30 cellular contexts compared by ENCODE assay signal in the genomic region with DNA sequence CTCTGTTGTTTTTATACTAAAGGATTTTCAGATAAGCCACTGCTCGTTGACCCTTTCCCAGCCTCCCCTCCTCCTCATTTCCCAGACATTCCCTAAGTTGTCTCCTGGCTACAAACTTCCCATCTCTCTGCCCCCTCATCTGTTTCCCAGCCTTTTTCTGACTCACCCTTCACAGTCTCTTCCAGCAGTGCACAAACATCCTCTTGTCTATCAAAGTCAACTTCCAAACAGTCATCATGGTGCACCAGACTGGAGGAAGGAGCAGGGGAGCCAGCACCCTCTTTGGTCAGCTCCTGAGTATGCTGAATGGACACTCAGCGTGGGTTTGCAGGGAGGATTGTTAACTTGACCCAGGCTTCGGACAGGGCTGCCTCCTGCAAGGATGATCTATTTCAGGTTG. TPM values are rescaled to one million over a fixed set of nuclear protein-coding genes. Genes with fewer than 3 reads are reported as not detected.
DNase-seq lines count a peak whose midpoint lies in the region; ATAC-seq, FAIRE-seq and TF ChIP-seq lines count a peak whose summit lies in the region.
"Had no signal": no experiment of that assay in that cellular context is flagged by ENCODE, and none has a peak within 500 bp of the region (broad histone marks: within the 10 kb centered on the region; RNA-seq: fewer than 3 reads in every experiment).

No MANE protein-coding gene starts in this region.

- ATAC-seq in HepG2 (peak; percentile 44; the same call in 1 of the 3 replicates), right lobe of liver (no peak), HG03378 (IDR thresholded peaks at IDR 0.05; ENCODE audit: unreplicated experiment) (no peak), HG02798 (IDR thresholded peaks at IDR 0.05; ENCODE audit: poor library complexity, unreplicated experiment) (no peak)
- ATAC-seq: left lung, WTC11 had no signal

- no peak overlapping the region for H3K9ac ChIP-seq in HepG2 (ENCODE audit: insufficient read depth, low read depth, low read length)
- H3K9ac ChIP-seq in astrocyte (ENCODE audit: low read length): peak overlapping the region; percentile 34

- intact Hi-C loops in HepG2 (cut with micrococcal nuclease; ENCODE audit: unreplicated experiment) (no loop called here), right lobe of liver (cut with DNase I) (no loop called here), PC-9 (cut with micrococcal nuclease; ENCODE audit: unreplicated experiment) (no loop called here)

- H2AFZ ChIP-seq in HepG2 (ENCODE audit: low read length) (no peak overlapping the region), astrocyte (ENCODE audit: low read depth, low read length) (no peak overlapping the region), PC-9 (no peak overlapping the region)

- FAIRE-seq in HepG2 (lab: Jason Lieb, UNC) (no peak), astrocyte (lab: Jason Lieb, UNC) (no peak)
- FAIRE-seq: GM18507 had no signal

- DNase-seq in HepG2 (ENCODE audit: low spot score): no peak
- DNase-seq in right lobe of liver: no peak
- DNase-seq in astrocyte (ENCODE audit: low read depth): peak; percentile 76
- peak; percentile 64 for DNase-seq in kidney glomerular epithelial cell (lab: John Stamatoyannopoulos, UW)
- no peak for DNase-seq in activated naive CD4-positive, alpha-beta T cell treated with Interleukin-2 at 50 U/mL for 16 hours
- no peak for DNase-seq in PC-9
- DNase-seq: 8988T; activated CD4-positive, alpha-beta memory T cell treated with anti-CD3 and anti-CD28 coated beads, Interleukin-2, amount 10 ng/mL, durations not matched to agents 7 days and 5 days; activated gamma-delta T cell; activated T-cell treated with anti-CD3 and anti-CD28 coated beads for 4 hours; BE2C; central memory CD4-positive, alpha-beta T cell; dorsolateral prefrontal cortex; HFFc6; left lung; midbrain; NCI-H1436 treated with DMSO at 0.1 percent for 48 hours; NCI-H2171; NCI-H748 treated with DMSO at 0.1 percent for 48 hours; nephron progenitor cell; stimulated activated CD4-positive, alpha-beta T cell treated with anti-CD3 and anti-CD28 coated beads, Interleukin-4, amount 100 ng/mL, for 24 hours; trophoblast cell had no signal

- no peaks in the 10 kb centered on the region for H3K9me2 ChIP-seq in PC-9 (ENCODE audit: insufficient read depth)

- H3K27ac ChIP-seq in HepG2 (ENCODE audit: extremely low read length, insufficient read depth, low read length): no peak overlapping the region
- no peak overlapping the region for H3K27ac ChIP-seq in right lobe of liver
- H3K27ac ChIP-seq in astrocyte (ENCODE audit: low read depth, low read length): peak overlapping the region; percentile 61
- H3K27ac ChIP-seq in PC-9: no peak overlapping the region
- H3K27ac ChIP-seq: dorsolateral prefrontal cortex, esophagus muscularis mucosa, left lung had no signal

- TF ChIP-seq POLR2A in HepG2 (IDR thresholded peaks at IDR 0.05; ENCODE audit: insufficient read depth in 1 of 2, low read depth in 2 of 2, low read length in 2 of 2) (no peak), right lobe of liver (IDR thresholded peaks at IDR 0.05) (no peak)

- BruUV-seq in HepG2 (replicated peaks; lab: Mats Ljungman, UMichigan): no TSS peak
- BruUV-seq in PC-9 (replicated peaks; lab: Mats Ljungman, UMichigan): no TSS peak

- H3K27me3 Mint-ChIP-seq in astrocyte (ENCODE audit: low read depth, unreplicated experiment): peaks cover 2% of the 10 kb centered on the region

- TF ChIP-seq RAD21 in HepG2 (CRISPR knock-in tag; IDR thresholded peaks at IDR 0.05): no peak

- H3K9me3 ChIP-seq in HepG2 (ENCODE audit: low read length) (no peaks in the 10 kb centered on the region), right lobe of liver (no peaks in the 10 kb centered on the region), astrocyte (ENCODE audit: insufficient read depth, low read depth, low read length) (no peaks in the 10 kb centered on the region), PC-9 (ENCODE audit: insufficient read depth, low read depth) (peaks cover 17% of the 10 kb centered on the region; the same call in 1 of the 2 replicates)
- H3K9me3 ChIP-seq: BE2C, esophagus muscularis mucosa, left lung had no signal

- peaks cover 52% of the 10 kb centered on the region for H3K4me1 Mint-ChIP-seq in astrocyte (ENCODE audit: low read depth, unreplicated experiment)
- H3K4me1 Mint-ChIP-seq: activated CD4-positive, alpha-beta memory T cell treated with anti-CD3 and anti-CD28 coated beads, Interleukin-2, amount 10 ng/mL, durations not matched to agents 7 days and 5 days had no signal

- whole genome bisulfite sequencing in HepG2 (ENCODE audit: low lambda C conversion rate): 71% methylated on average over 3 of the region's 3 CpGs
- 90% methylated on average over 3 of the region's 3 CpGs for WGBS in right lobe of liver (ENCODE audit: insufficient coverage, low coverage, low lambda C conversion rate, missing lambda C conversion rate)

- H3K4me2 ChIP-seq in HepG2 (ENCODE audit: low read depth, low read length) (no peak overlapping the region), astrocyte (ENCODE audit: low read length) (peak overlapping the region; percentile 46), PC-9 (no peak overlapping the region)

- H4K20me1 ChIP-seq in HepG2 (ENCODE audit: insufficient read depth, low read length): no peaks in the 10 kb centered on the region
- no peaks in the 10 kb centered on the region for H4K20me1 ChIP-seq in astrocyte (ENCODE audit: insufficient read depth, low read length)
- no peaks in the 10 kb centered on the region for H4K20me1 ChIP-seq in PC-9 (ENCODE audit: insufficient read depth)

- H3K79me2 ChIP-seq in HepG2 (ENCODE audit: insufficient read depth, low read length) (no peaks in the 10 kb centered on the region), astrocyte (ENCODE audit: insufficient read depth, low read length) (no peaks in the 10 kb centered on the region), PC-9 (ENCODE audit: low read depth) (no peaks in the 10 kb centered on the region)

- H3K36me3 ChIP-seq in HepG2 (replicated peaks in 1 of 2; ENCODE audit: control insufficient read depth in 1 of 2, insufficient read depth in 2 of 2, low read length in 2 of 2): no peaks in the 10 kb centered on the region
- H3K36me3 ChIP-seq in right lobe of liver: no peaks in the 10 kb centered on the region
- H3K36me3 ChIP-seq in astrocyte (ENCODE audit: insufficient read depth, low read length): no peaks in the 10 kb centered on the region
- no peaks in the 10 kb centered on the region for H3K36me3 ChIP-seq in PC-9 (ENCODE audit: low read depth)
- H3K36me3 ChIP-seq: BE2C, esophagus muscularis mucosa, left lung had no signal

- peaks cover 2% of the 10 kb centered on the region for H3K36me3 Mint-ChIP-seq in astrocyte (ENCODE audit: low read depth, unreplicated experiment)
- H3K36me3 Mint-ChIP-seq: WTC11 had no signal

- peak overlapping the region; percentile 22 for H3K27ac Mint-ChIP-seq in astrocyte (ENCODE audit: unreplicated experiment)
- H3K27ac Mint-ChIP-seq: activated CD4-positive, alpha-beta memory T cell treated with anti-CD3 and anti-CD28 coated beads, Interleukin-2, amount 10 ng/mL, durations not matched to agents 7 days and 5 days; HFFc6; IgD-negative memory B cell; progenitor cell of endocrine pancreas; stimulated activated naive CD8-positive, alpha-beta T cell treated with anti-CD3 and anti-CD28 coated beads, Interleukin-15, Interleukin-2, amounts not matched to agents 100 ng/mL and 50 ng/mL, for 24 hours; WTC11 had no signal

- 0 out of 2 replicates have a peak, but pooled peaks cover 6% of the 10 kb centered on the region for H3K4me1 ChIP-seq in HepG2 (ENCODE audit: insufficient read depth, low read length)
- no peaks in the 10 kb centered on the region for H3K4me1 ChIP-seq in right lobe of liver
- H3K4me1 ChIP-seq in astrocyte (ENCODE audit: insufficient read depth, low read length): peaks cover 27% of the 10 kb centered on the region
- H3K4me1 ChIP-seq in PC-9 (replicated peaks; ENCODE audit: insufficient read depth): peaks cover 40% of the 10 kb centered on the region
- H3K4me1 ChIP-seq: BE2C, esophagus muscularis mucosa, left lung had no signal

- no peaks in the 10 kb centered on the region for H3K27me3 ChIP-seq in HepG2 (ENCODE audit: control insufficient read depth in 1 of 2, insufficient read depth in 2 of 2, low read length in 2 of 2)
- no peaks in the 10 kb centered on the region for H3K27me3 ChIP-seq in right lobe of liver
- no peaks in the 10 kb centered on the region for H3K27me3 ChIP-seq in astrocyte (ENCODE audit: insufficient read depth, low read length)
- no peaks in the 10 kb centered on the region for H3K27me3 ChIP-seq in PC-9 (ENCODE audit: insufficient read depth, low read depth)
- H3K27me3 ChIP-seq: BE2C, dorsolateral prefrontal cortex, esophagus muscularis mucosa, left lung had no signal

- POLR2A ChIA-PET in HepG2 (lab: Yijun Ruan, JAX) (no interaction called here), PC-9 (lab: Charles Lee; ENCODE audit: unreplicated experiment) (no interaction called here)

- TF ChIP-seq EP300 in HepG2 (IDR thresholded peaks at IDR 0.05; ENCODE audit: low read depth in 2 of 2, low read length in 2 of 2): no peak
- no peak for TF ChIP-seq EP300 in HepG2 (CRISPR knock-in tag; IDR thresholded peaks at IDR 0.05; ENCODE audit: borderline replicate concordance)

- in situ Hi-C loops in HepG2 (cut with HindIII; ENCODE audit: extremely low pct_ligation_motif_present, low pct_unique_long_range_greater_than_20kb): no loop called here

- no peak overlapping the region for H3K4me3 ChIP-seq in HepG2 (replicated peaks in 1 of 3; ENCODE audit: insufficient read depth in 1 of 3, low read depth in 2 of 3, low read length in 3 of 3)
- no peak overlapping the region for H3K4me3 ChIP-seq in right lobe of liver
- no peak overlapping the region for H3K4me3 ChIP-seq in astrocyte (ENCODE audit: insufficient read depth, low read depth, low read length)
- no peak overlapping the region for H3K4me3 ChIP-seq in PC-9
- H3K4me3 ChIP-seq: dorsolateral prefrontal cortex, esophagus muscularis mucosa, left lung had no signal

- CTCF ChIA-PET in HepG2 (lab: Yijun Ruan, JAX; ENCODE audit: low intra/inter-chr PET ratio, low total read pairs): no interaction called here
- CTCF ChIA-PET in PC-9 (lab: Charles Lee): no interaction called here

- H3K9me3 Mint-ChIP-seq in astrocyte (ENCODE audit: unreplicated experiment): peaks cover 5% of the 10 kb centered on the region
- H3K9me3 Mint-ChIP-seq: activated CD4-positive, alpha-beta memory T cell treated with anti-CD3 and anti-CD28 coated beads, Interleukin-2, amount 10 ng/mL, durations not matched to agents 7 days and 5 days; HFFc6; stimulated activated naive CD8-positive, alpha-beta T cell treated with anti-CD3 and anti-CD28 coated beads, Interleukin-15, Interleukin-2, amounts not matched to agents 100 ng/mL and 50 ng/mL, for 24 hours had no signal

- no peak overlapping the region for H3K4me3 Mint-ChIP-seq in astrocyte (ENCODE audit: unreplicated experiment)
- H3K4me3 Mint-ChIP-seq: activated CD4-positive, alpha-beta memory T cell treated with anti-CD3 and anti-CD28 coated beads, Interleukin-2, amount 10 ng/mL, durations not matched to agents 7 days and 5 days; HFFc6; IgD-negative memory B cell; nephron progenitor cell; stimulated activated naive CD8-positive, alpha-beta T cell treated with anti-CD3 and anti-CD28 coated beads, Interleukin-15, Interleukin-2, amounts not matched to agents 100 ng/mL and 50 ng/mL, for 24 hours; WTC11 had no signal

- TF ChIP-seq CTCF in HepG2 (CRISPR knock-in tag; IDR thresholded peaks at IDR 0.05) (no peak), right lobe of liver (IDR thresholded peaks at IDR 0.05) (no peak), astrocyte (IDR thresholded peaks at IDR 0.05; ENCODE audit: insufficient read depth, low read depth, low read length) (no peak), PC-9 (conservative IDR thresholded peaks at IDR 0.05) (no peak)

- peaks cover 18% of the 10 kb centered on the region for H3F3A ChIP-seq in PC-9 (ENCODE audit: insufficient read depth, low read depth)

RNA-seq across cellular contexts. Expression of gene SPRED2, which starts 26.6 kb away (rescaled TPM):
- 13.0 and 17.7 TPM in 2 replicates for total RNA-seq in HepG2 (2016; rRNA removed; fragmentation: Illumina TruSeq; extraction: Trizol)
- 8.2 and 14.6 TPM in 2 replicates for total RNA-seq in HepG2 (2016; cell fraction: cytosol; rRNA removed; fragmentation: Illumina TruSeq; extraction: Trizol; ENCODE audit: low read depth)
- total RNA-seq in HepG2 (2016; cell fraction: insoluble cytoplasmic fraction; rRNA removed; fragmentation: Illumina TruSeq; extraction: Trizol): 13.6 and 15.0 TPM in 2 replicates
- 14.7 and 17.3 TPM in 2 replicates for total RNA-seq in HepG2 (2016; cell fraction: membrane; rRNA removed; fragmentation: Illumina TruSeq; extraction: Trizol)
- total RNA-seq in HepG2 (2016; cell fraction: nucleus; rRNA removed; fragmentation: Illumina TruSeq; extraction: Trizol): 17.1 and 21.0 TPM in 2 replicates
- polyA plus RNA-seq in HepG2 (2011; rRNA removed): 34.4 and 37.0 TPM in 2 replicates
- polyA plus RNA-seq in HepG2 (2011; cell fraction: cytosol; rRNA removed): 35.1 and 36.7 TPM in 2 replicates
- 42.3 and 51.3 TPM in 2 replicates for polyA plus RNA-seq in HepG2 (2011; cell fraction: nucleus; rRNA removed)
- polyA plus RNA-seq in HepG2 (2012): 50.2 and 57.7 TPM in 2 replicates
- 7.2 and 7.7 TPM in 2 replicates for polyA plus RNA-seq in HepG2 (2016; cell fraction: cytosol; fragmentation: Illumina TruSeq; extraction: Trizol; ENCODE audit: low read depth)
- 35.3 and 42.4 TPM in 2 replicates for polyA plus RNA-seq in HepG2 (2016; cell fraction: insoluble cytoplasmic fraction; fragmentation: Illumina TruSeq; extraction: Trizol; ENCODE audit: low read depth)
- 18.9 and 19.9 TPM in 2 replicates for polyA plus RNA-seq in HepG2 (2016; cell fraction: membrane; fragmentation: Illumina TruSeq; extraction: Trizol; ENCODE audit: low read depth)
- polyA plus RNA-seq in HepG2 (2016; cell fraction: nucleus; fragmentation: Illumina TruSeq; extraction: Trizol; ENCODE audit: insufficient read depth, low read depth): 39.6 and 40.2 TPM in 2 replicates
- polyA minus RNA-seq in HepG2 (2011; rRNA and poly(A)+ RNA removed; ENCODE audit: low replicate concordance): 4.9 and 74.4 TPM in 2 replicates
- 42.6 and 50.6 TPM in 2 replicates for polyA minus RNA-seq in HepG2 (2011; cell fraction: cytosol; rRNA and poly(A)+ RNA removed)
- polyA minus RNA-seq in HepG2 (2011; cell fraction: nucleus; rRNA and poly(A)+ RNA removed): 36.3 and 43.9 TPM in 2 replicates
- 10 to 100 TPM; 11.0 to 22.5 (median 15.2) TPM for total RNA-seq in right lobe of liver
- 47.3 and 55.2 TPM in 2 replicates for total RNA-seq in astrocyte
- 33.5 and 33.6 TPM in 2 replicates for total RNA-seq in PC-9 (2021)

Comparison
In these comparisons a context has a peak if more than half of its experiments do, and no peak if none do; other contexts are left out.
1. DNase-seq: peak in astrocyte (single experiment) and kidney glomerular epithelial cell (single experiment); none in HepG2 (single experiment), right lobe of liver (0 of 3), activated naive CD4-positive, alpha-beta T cell treated with Interleukin-2 at 50 U/mL for 16 hours (single experiment) and PC-9 (0 of 2).